Comparison of ENCODE assay signal across 10 cellular contexts in the genomic region with DNA sequence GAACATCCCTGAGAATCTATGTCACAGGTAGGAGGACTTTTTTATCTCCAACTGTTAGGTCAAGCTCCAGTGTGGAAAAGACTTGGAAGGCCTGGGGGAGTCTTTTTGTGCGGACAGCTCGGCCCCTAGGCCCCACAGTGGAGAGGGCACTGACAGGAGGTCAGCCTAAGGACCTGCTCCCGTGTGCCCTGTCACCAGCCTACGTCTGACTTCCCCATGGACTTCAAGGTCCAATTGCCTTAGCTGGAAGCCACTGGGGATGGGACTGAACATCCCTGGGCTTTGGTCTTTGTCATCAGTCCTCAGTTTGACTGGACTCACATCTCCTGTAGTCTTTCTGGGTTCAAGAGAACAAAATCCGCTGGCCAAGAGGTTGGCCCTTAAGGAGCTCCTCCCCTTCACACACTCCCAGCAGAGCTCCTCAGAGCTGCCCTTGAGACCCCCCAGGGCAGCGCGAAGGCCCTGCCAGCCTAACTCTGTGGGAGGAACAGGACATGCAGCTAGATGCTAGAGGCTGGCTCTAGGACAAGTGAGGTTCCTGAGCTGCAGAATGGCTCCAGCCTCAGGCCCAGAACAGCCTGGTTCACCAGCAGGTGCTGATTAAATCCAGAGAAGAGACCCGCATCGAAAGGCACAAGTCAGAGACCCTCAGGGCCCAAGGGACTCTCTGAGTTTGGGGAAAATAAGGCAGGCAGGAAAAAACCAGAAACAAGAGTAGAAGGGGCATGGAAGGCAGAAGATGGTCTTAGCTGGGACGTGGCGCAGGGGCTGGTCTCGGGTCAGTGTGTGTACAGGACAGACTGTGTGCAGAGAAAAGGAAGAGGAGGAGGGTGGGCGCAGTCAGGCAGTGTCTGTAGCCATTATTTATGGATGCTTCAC. TPM values are rescaled to one million over a fixed set of nuclear protein-coding genes. Genes with fewer than 3 reads are reported as not detected.
A peak's percentile ranks its signal among the peaks of the same experiment; 100 is the strongest.
DNase-seq lines count a peak whose midpoint lies in the region; FAIRE-seq and TF ChIP-seq lines count a peak whose summit lies in the region.
"Had no signal": no experiment of that assay in that cellular context is flagged by ENCODE, and none has a peak within 500 bp of the region (broad histone marks: within the 10 kb centered on the region; RNA-seq: fewer than 3 reads in every experiment).

No MANE protein-coding gene starts in this region.

- H3K4me3 ChIP-seq in mucosa of rectum (ENCODE audit: low read length in 2 of 2): peak overlapping the region in 1 of 2 donors; percentile 57
- H3K4me3 ChIP-seq in testis: no peak overlapping the region
- H3K4me3 ChIP-seq: HAP-1 had no signal

- no peaks in the 10 kb centered on the region for H3K27me3 ChIP-seq in mucosa of rectum (ENCODE audit: control insufficient read depth in 2 of 2, insufficient read depth in 2 of 2, low read length in 2 of 2)
- H3K27me3 ChIP-seq in testis: no peaks in the 10 kb centered on the region

- FAIRE-seq in HTR-8/SVneo (lab: Jason Lieb, UNC): no peak
- FAIRE-seq: A204.1 had no signal

- no peaks in the 10 kb centered on the region for H3K36me3 ChIP-seq in mucosa of rectum (ENCODE audit: control insufficient read depth in 2 of 2, insufficient read depth in 2 of 2, low read length in 2 of 2)
- no peaks in the 10 kb centered on the region for H3K36me3 ChIP-seq in testis (ENCODE audit: low read depth, missing control alignments)

- H3K27ac ChIP-seq in caudate nucleus (ENCODE audit: low read depth, low read length) (peak overlapping the region; percentile 100), mucosa of rectum (ENCODE audit: low read depth in 2 of 2, low read length in 2 of 2) (peak overlapping the region; percentile 78 to 86), testis (peak overlapping the region; percentile 79 to 89)

- H3K4me1 ChIP-seq in mucosa of rectum (ENCODE audit: control insufficient read depth in 2 of 2, insufficient read depth in 2 of 2, low read length in 2 of 2): peaks cover 20 to 39% of the 10 kb centered on the region in 2 donors
- peaks cover 69% of the 10 kb centered on the region for H3K4me1 ChIP-seq in testis
- H3K4me1 ChIP-seq: HAP-1 had no signal

- no peak for TF ChIP-seq CTCF in testis (IDR thresholded peaks at IDR 0.05)

- H3K9me3 ChIP-seq in mucosa of rectum (ENCODE audit: control insufficient read depth in 2 of 2, low read length in 2 of 2) (no peaks in the 10 kb centered on the region), testis (no peaks in the 10 kb centered on the region)
- H3K9me3 ChIP-seq: HAP-1 had no signal

- peak overlapping the region; percentile 19 to 57 for H3K9ac ChIP-seq in mucosa of rectum (ENCODE audit: low read depth in 1 of 2, low read length in 2 of 2)

- intact Hi-C loops in testis (cut with DNase I; ENCODE audit: low total_unique reads): no loop called here

- no peak for TF ChIP-seq POLR2A in testis (IDR thresholded peaks at IDR 0.05)

- WGBS in testis, 2 donors: 66 to 72% methylated on average over 8 to 13 of the region's 13 CpGs

- peak; percentile 46 for DNase-seq in DMS53 (lab: John Stamatoyannopoulos, UW)
- DNase-seq in DMS53 treated with DMSO at 0.1 percent for 48 hours (lab: John Stamatoyannopoulos, UW; ENCODE audit: unreplicated experiment): no peak
- peak in 8 of 61 donors; percentile 18 to 70 (median 62) for DNase-seq in caudate nucleus (lab: John Stamatoyannopoulos, UW)
- DNase-seq in testis: no peak
- DNase-seq in stimulated activated CD4-positive, alpha-beta T cell treated with anti-CD3 and anti-CD28 coated beads, Interleukin-1b, Interleukin-23, amount 100 ng/mL, for 48 hours: no peak
- DNase-seq in HTR-8/SVneo (ENCODE audit: insufficient read length, low spot score): no peak
- no peak for DNase-seq in COLO829 (ENCODE audit: low spot score)

RNA-seq across cellular contexts. Expression of a gene that starts 31.6 kb away (rescaled TPM):
- total RNA-seq in testis: 10 to 100 TPM; 67.2 to 75.8 TPM
- polyA plus RNA-seq in testis (ENCODE audit: insufficient read depth, low read depth, low replicate concordance): 115 TPM
